In genomic region chr6:21595951-21596378, GRCh38 we compare ENCODE assay signal across 7 cellular contexts. TPM values are rescaled to one million over a fixed set of nuclear protein-coding genes. Genes with fewer than 3 reads are reported as not detected.
DNase-seq lines count a peak whose midpoint lies in the region; ATAC-seq and TF ChIP-seq lines count a peak whose summit lies in the region.

No MANE protein-coding gene starts in this region.

- H3K27me3 ChIP-seq in effector memory CD4-positive, alpha-beta T cell (replicated peaks; ENCODE audit: control insufficient read depth, insufficient read depth, low read length, poor library complexity, severe bottlenecking): peaks cover 20% of the 10 kb centered on the region
- no peaks in the 10 kb centered on the region for H3K27me3 ChIP-seq in neural cell (ENCODE audit: insufficient read depth, low read depth, low read length)

- H3F3A ChIP-seq in neural cell (ENCODE audit: insufficient read depth, low read length, poor library complexity, severe bottlenecking): peaks cover 10% of the 10 kb centered on the region

- no peak overlapping the region for H3K4me2 ChIP-seq in neural cell (ENCODE audit: low read length)

- peaks cover 87% of the 10 kb centered on the region for H3K79me2 ChIP-seq in neural cell (replicated peaks; ENCODE audit: insufficient read depth, low read length)

- peaks cover 11% of the 10 kb centered on the region for H3K4me1 ChIP-seq in effector memory CD4-positive, alpha-beta T cell (ENCODE audit: control insufficient read depth, insufficient read depth, low read length, poor library complexity, severe bottlenecking)

- peaks cover 54% of the 10 kb centered on the region for H4K20me1 ChIP-seq in neural cell (ENCODE audit: insufficient read depth)

- no peaks in the 10 kb centered on the region for H3K9me3 ChIP-seq in effector memory CD4-positive, alpha-beta T cell (ENCODE audit: control insufficient read depth, low read length)
- H3K9me3 ChIP-seq in neural cell (ENCODE audit: low read length): no peaks in the 10 kb centered on the region

- H3K9ac ChIP-seq in neural cell (ENCODE audit: low read length): peak overlapping the region; percentile 97

- no peaks in the 10 kb centered on the region for H3K36me3 ChIP-seq in effector memory CD4-positive, alpha-beta T cell (ENCODE audit: control insufficient read depth, insufficient read depth, low read length)
- peaks cover 31% of the 10 kb centered on the region for H3K36me3 ChIP-seq in neural cell (ENCODE audit: insufficient read depth, low read length)

- ATAC-seq in HG02763 (IDR thresholded peaks at IDR 0.05; ENCODE audit: unreplicated experiment): no peak

- TF ChIP-seq CTCF in GM12864 (IDR thresholded peaks at IDR 0.05; ENCODE audit: low read depth, low read length, missing control alignments): no peak
- no peak for TF ChIP-seq CTCF in neural cell (IDR thresholded peaks at IDR 0.05; ENCODE audit: poor library complexity, severe bottlenecking)

- no peaks in the 10 kb centered on the region for H3K9me2 ChIP-seq in neural cell (ENCODE audit: insufficient read depth, low read length)

- no peak overlapping the region for H3K27ac ChIP-seq in effector memory CD4-positive, alpha-beta T cell (ENCODE audit: insufficient read depth, low read length, poor library complexity, severe bottlenecking)
- H3K27ac ChIP-seq in neural cell (ENCODE audit: low read length): peak overlapping the region; percentile 97

- no peak overlapping the region for H2AFZ ChIP-seq in neural cell (ENCODE audit: low read depth, low read length)

- TF ChIP-seq EP300 in neural cell (conservative IDR thresholded peaks at IDR 0.05; ENCODE audit: poor library complexity, severe bottlenecking): no peak

- no peak for TF ChIP-seq RAD21 in neural cell (conservative IDR thresholded peaks at IDR 0.05)

- no peak for DNase-seq in GM12864 (ENCODE audit: low read depth)
- peak; percentile 66 for DNase-seq in NCI-H1105 treated with DMSO at 0.1 percent for 48 hours (lab: John Stamatoyannopoulos, UW)
- no peak for DNase-seq in effector memory CD4-positive, alpha-beta T cell
- DNase-seq in GDM1 (lab: John Stamatoyannopoulos, UW): no peak
- DNase-seq in NCI-H774 (lab: John Stamatoyannopoulos, UW): no peak

- peak overlapping the region; percentile 57 for H3K4me3 ChIP-seq in GM12864 (ENCODE audit: low read depth, low read length)
- H3K4me3 ChIP-seq in effector memory CD4-positive, alpha-beta T cell (ENCODE audit: insufficient read depth, low read depth, low read length, poor library complexity, severe bottlenecking): peak overlapping the region; percentile 63
- peak overlapping the region; percentile 87 for H3K4me3 ChIP-seq in neural cell (ENCODE audit: low read length)

TF ChIP-seq in neural cell, 6 proteins besides CTCF, POLR2A, EP300 and RAD21:
- TF ChIP-seq TAF1 (IDR thresholded peaks at IDR 0.05; ENCODE audit: low read depth) (peak; percentile 37), SMC3 (conservative IDR thresholded peaks at IDR 0.05; ENCODE audit: poor library complexity) (no peak), EZH2 (IDR thresholded peaks at IDR 0.05; ENCODE audit: borderline replicate concordance, insufficient read depth, low read length, poor library complexity, severe bottlenecking) (no peak), MXI1 (conservative IDR thresholded peaks at IDR 0.05; ENCODE audit: poor library complexity, severe bottlenecking) (no peak), POLR2AphosphoS5 (IDR thresholded peaks at IDR 0.05) (no peak)
- TF ChIP-seq, protein P1, sequence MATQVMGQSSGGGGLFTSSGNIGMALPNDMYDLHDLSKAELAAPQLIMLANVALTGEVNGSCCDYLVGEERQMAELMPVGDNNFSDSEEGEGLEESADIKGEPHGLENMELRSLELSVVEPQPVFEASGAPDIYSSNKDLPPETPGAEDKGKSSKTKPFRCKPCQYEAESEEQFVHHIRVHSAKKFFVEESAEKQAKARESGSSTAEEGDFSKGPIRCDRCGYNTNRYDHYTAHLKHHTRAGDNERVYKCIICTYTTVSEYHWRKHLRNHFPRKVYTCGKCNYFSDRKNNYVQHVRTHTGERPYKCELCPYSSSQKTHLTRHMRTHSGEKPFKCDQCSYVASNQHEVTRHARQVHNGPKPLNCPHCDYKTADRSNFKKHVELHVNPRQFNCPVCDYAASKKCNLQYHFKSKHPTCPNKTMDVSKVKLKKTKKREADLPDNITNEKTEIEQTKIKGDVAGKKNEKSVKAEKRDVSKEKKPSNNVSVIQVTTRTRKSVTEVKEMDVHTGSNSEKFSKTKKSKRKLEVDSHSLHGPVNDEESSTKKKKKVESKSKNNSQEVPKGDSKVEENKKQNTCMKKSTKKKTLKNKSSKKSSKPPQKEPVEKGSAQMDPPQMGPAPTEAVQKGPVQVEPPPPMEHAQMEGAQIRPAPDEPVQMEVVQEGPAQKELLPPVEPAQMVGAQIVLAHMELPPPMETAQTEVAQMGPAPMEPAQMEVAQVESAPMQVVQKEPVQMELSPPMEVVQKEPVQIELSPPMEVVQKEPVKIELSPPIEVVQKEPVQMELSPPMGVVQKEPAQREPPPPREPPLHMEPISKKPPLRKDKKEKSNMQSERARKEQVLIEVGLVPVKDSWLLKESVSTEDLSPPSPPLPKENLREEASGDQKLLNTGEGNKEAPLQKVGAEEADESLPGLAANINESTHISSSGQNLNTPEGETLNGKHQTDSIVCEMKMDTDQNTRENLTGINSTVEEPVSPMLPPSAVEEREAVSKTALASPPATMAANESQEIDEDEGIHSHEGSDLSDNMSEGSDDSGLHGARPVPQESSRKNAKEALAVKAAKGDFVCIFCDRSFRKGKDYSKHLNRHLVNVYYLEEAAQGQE (IDR thresholded peaks at IDR 0.05; ENCODE audit: borderline replicate concordance): peak; percentile 83

RNA-seq across cellular contexts. Expression of gene SOX4, which starts 2.4 kb away (rescaled TPM):
- polyA plus RNA-seq in neural cell: 371 and 394 TPM in 2 replicates
- polyA minus RNA-seq in neural cell: 742 and 770 TPM in 2 replicates
